In the genomic region with DNA sequence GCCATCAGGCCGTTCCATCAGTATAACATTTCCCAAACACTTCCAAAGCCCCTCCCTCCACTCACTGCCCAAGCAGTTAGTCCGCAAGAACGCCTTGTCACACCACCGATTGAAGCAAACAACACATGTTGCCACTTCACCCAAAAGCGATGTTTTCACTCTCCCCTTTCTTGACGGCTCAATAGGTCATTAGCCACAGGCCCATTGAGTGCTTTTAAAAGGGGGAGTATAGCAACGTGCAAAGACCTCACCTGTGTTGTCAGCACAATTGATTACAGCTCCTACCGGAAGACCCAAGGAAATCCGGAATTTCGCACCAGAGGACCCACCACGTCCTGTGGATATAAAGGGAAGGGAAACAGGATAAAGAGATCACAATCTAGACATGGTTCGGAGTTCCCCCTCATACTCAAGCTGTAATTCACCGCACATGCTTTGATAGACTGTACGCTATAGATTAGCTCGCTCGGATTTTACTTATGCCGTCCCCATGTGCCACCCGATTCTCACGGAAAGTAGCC, we compare ENCODE assay signal across 8 cellular contexts. TPM values are rescaled to one million over a fixed set of nuclear protein-coding genes. Genes with fewer than 3 reads are reported as not detected.
DNase-seq lines count a peak whose midpoint lies in the region; ATAC-seq and TF ChIP-seq lines count a peak whose summit lies in the region.

No MANE protein-coding gene starts in this region.

- no peak for ATAC-seq in activated T-helper 17 cell treated with anti-CD3 and anti-CD28 coated beads, Interleukin-2, amount 50 U/mL, for 72 hours (replicated peaks)
- no peak for ATAC-seq in GM21367 (IDR thresholded peaks at IDR 0.05; ENCODE audit: unreplicated experiment)

- peaks cover 29% of the 10 kb centered on the region for H3K4me1 Mint-ChIP-seq in activated T-helper 17 cell treated with anti-CD3 and anti-CD28 coated beads, Interleukin-2, amount 50 U/mL, for 72 hours

- no peak for TF ChIP-seq CTCF in left ventricle myocardium inferior (IDR thresholded peaks at IDR 0.05; ENCODE audit: borderline replicate concordance)

- H3K4me3 ChIP-seq in left ventricle myocardium inferior (peak overlapping the region; percentile 72), skeletal muscle satellite cell (ENCODE audit: low read length) (peak overlapping the region; percentile 78)

- peaks cover 34% of the 10 kb centered on the region for H3K4me1 ChIP-seq in left ventricle myocardium inferior
- H3K4me1 ChIP-seq in skeletal muscle satellite cell (ENCODE audit: control insufficient read depth, insufficient read depth, low read length), result peaks cover 24% of the 10 kb centered on the region

- intact Hi-C loops in left ventricle myocardium inferior (cut with micrococcal nuclease), result no loop called here

- peak; percentile 75 for DNase-seq in activated effector memory CD4-positive, alpha-beta T cell treated with anti-CD3 and anti-CD28 coated beads, Interleukin-2, amount 50 U/mL, for 16 hours
- no peak for DNase-seq in activated effector memory CD4-positive, alpha-beta T cell treated with Interleukin-2 at 50 U/mL for 16 hours
- DNase-seq in left ventricle myocardium inferior, result no peak
- no peak for DNase-seq in SIG-M5 treated with dmso at 0.1 percent for 504 hours (lab: John Stamatoyannopoulos, UW; ENCODE audit: unreplicated experiment)
- DNase-seq in SHP77 (lab: John Stamatoyannopoulos, UW), result no peak

- peak overlapping the region; percentile 97 for H3K9ac ChIP-seq in skeletal muscle satellite cell (ENCODE audit: low read depth, low read length)

- H3K4me3 Mint-ChIP-seq in activated T-helper 17 cell treated with anti-CD3 and anti-CD28 coated beads, Interleukin-2, amount 50 U/mL, for 72 hours, result peak overlapping the region; percentile 93

- H3K4me2 ChIP-seq in skeletal muscle satellite cell (ENCODE audit: low read length), result peak overlapping the region; percentile 95

- peaks cover 63% of the 10 kb centered on the region for H3K36me3 Mint-ChIP-seq in activated T-helper 17 cell treated with anti-CD3 and anti-CD28 coated beads, Interleukin-2, amount 50 U/mL, for 72 hours (ENCODE audit: low read depth)

- H3K27me3 Mint-ChIP-seq in activated T-helper 17 cell treated with anti-CD3 and anti-CD28 coated beads, Interleukin-2, amount 50 U/mL, for 72 hours, result no peaks in the 10 kb centered on the region

- H3K27ac ChIP-seq in left ventricle myocardium inferior (replicated peaks), result peak overlapping the region; percentile 97

- H3K9me3 ChIP-seq in left ventricle myocardium inferior (replicated peaks), result no peaks in the 10 kb centered on the region
- H3K9me3 ChIP-seq in skeletal muscle satellite cell (replicated peaks; ENCODE audit: low read length), result no peaks in the 10 kb centered on the region

- H3K27ac Mint-ChIP-seq in activated T-helper 17 cell treated with anti-CD3 and anti-CD28 coated beads, Interleukin-2, amount 50 U/mL, for 72 hours, result peak overlapping the region; percentile 98

- H3K9me3 Mint-ChIP-seq in activated T-helper 17 cell treated with anti-CD3 and anti-CD28 coated beads, Interleukin-2, amount 50 U/mL, for 72 hours, result no peaks in the 10 kb centered on the region

- H3K27me3 ChIP-seq in left ventricle myocardium inferior (ENCODE audit: low read depth) (no peaks in the 10 kb centered on the region), skeletal muscle satellite cell (ENCODE audit: control insufficient read depth, insufficient read depth, low read length) (no peaks in the 10 kb centered on the region)

- H3K36me3 ChIP-seq in left ventricle myocardium inferior (peaks cover 51% of the 10 kb centered on the region), skeletal muscle satellite cell (ENCODE audit: insufficient read depth, low read length) (peaks cover 54% of the 10 kb centered on the region)

RNA-seq across cellular contexts. Expression of a gene that starts 0.7 kb away (rescaled TPM):
- total RNA-seq in activated T-helper 17 cell treated with anti-CD3 and anti-CD28 coated beads, Interleukin-2, amount 50 U/mL, for 72 hours, result 1,000 to 10,000 TPM; 1,686 to 2,077 TPM
- 760 TPM for total RNA-seq in left ventricle myocardium inferior
- 1,089 and 1,655 TPM in 2 replicates for total RNA-seq in skeletal muscle satellite cell (2012; rRNA removed)

RNA-seq across cellular contexts. Expression of a gene that starts 17.0 kb away (rescaled TPM):
- 100 to 1,000 TPM; 116 to 172 TPM for total RNA-seq in activated T-helper 17 cell treated with anti-CD3 and anti-CD28 coated beads, Interleukin-2, amount 50 U/mL, for 72 hours
- total RNA-seq in left ventricle myocardium inferior, result 29.4 TPM
- 172 and 203 TPM in 2 replicates for total RNA-seq in skeletal muscle satellite cell (2012; rRNA removed)

RNA-seq across cellular contexts. Expression of a gene that starts 27.7 kb away (rescaled TPM):
- 10 to 100 TPM; 28.1 to 37.1 TPM for total RNA-seq in activated T-helper 17 cell treated with anti-CD3 and anti-CD28 coated beads, Interleukin-2, amount 50 U/mL, for 72 hours
- total RNA-seq in left ventricle myocardium inferior, result 8.7 TPM
- 7.9 TPM in 2 replicates for total RNA-seq in skeletal muscle satellite cell (2012; rRNA removed)

RNA-seq across cellular contexts. Expression of a gene that starts 53.5 kb away (rescaled TPM):
- 10 to 100 TPM; 37.1 to 43.8 TPM for total RNA-seq in activated T-helper 17 cell treated with anti-CD3 and anti-CD28 coated beads, Interleukin-2, amount 50 U/mL, for 72 hours
- 42.7 TPM for total RNA-seq in left ventricle myocardium inferior
- total RNA-seq in skeletal muscle satellite cell (2012; rRNA removed), result 37.3 and 41.1 TPM in 2 replicates
